Comparison of ENCODE assay signal across 3 cellular contexts in the genomic region with DNA sequence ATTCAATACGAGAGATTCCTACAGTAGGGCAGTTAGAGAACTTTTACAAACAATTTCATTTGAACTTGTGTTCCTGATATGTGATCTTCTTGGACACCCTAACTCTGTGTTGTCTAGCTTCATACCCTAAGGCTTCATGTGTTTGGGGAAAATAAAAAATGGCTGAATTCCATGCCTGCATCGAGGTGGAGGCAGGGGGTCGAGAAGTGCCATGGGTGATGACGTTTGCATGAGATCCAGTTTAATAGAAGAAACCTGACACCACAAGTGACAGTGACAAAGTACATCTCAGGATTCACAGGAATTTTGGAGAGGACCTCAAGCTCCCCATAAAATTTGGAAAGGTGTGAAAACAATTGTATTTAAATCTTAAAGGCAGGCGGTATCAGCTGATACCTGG.
TF ChIP-seq lines count a peak whose summit lies in the region.

No MANE protein-coding gene starts in this region.

TF ChIP-seq in HepG2, 621 proteins besides CTCF, POLR2A, EP300 and RAD21:
- TF ChIP-seq ZNF788 (CRISPR knock-in tag; IDR thresholded peaks at IDR 0.05; ENCODE audit: borderline replicate concordance): no peak
- TF ChIP-seq ZNF333 (CRISPR knock-in tag; IDR thresholded peaks at IDR 0.05; ENCODE audit: borderline replicate concordance): no peak
- peak; percentile 18; the same call in 1 of the 2 replicates for TF ChIP-seq CREB1 (IDR thresholded peaks at IDR 0.05)
- TF ChIP-seq CREB1 (CRISPR knock-in tag; IDR thresholded peaks at IDR 0.05): no peak

TF ChIP-seq in HEK293T, 16 proteins besides CTCF, POLR2A, EP300 and RAD21:
- TF ChIP-seq L3MBTL2 (conservative IDR thresholded peaks at IDR 0.05) (peak; percentile 95), HDGF (IDR thresholded peaks at IDR 0.05; ENCODE audit: borderline replicate concordance) (no peak), FOXM1 (IDR thresholded peaks at IDR 0.05; ENCODE audit: borderline replicate concordance) (no peak)
- TF ChIP-seq, protein P1, sequence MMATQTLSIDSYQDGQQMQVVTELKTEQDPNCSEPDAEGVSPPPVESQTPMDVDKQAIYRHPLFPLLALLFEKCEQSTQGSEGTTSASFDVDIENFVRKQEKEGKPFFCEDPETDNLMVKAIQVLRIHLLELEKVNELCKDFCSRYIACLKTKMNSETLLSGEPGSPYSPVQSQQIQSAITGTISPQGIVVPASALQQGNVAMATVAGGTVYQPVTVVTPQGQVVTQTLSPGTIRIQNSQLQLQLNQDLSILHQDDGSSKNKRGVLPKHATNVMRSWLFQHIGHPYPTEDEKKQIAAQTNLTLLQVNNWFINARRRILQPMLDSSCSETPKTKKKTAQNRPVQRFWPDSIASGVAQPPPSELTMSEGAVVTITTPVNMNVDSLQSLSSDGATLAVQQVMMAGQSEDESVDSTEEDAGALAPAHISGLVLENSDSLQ (IDR thresholded peaks at IDR 0.05): peak; percentile 95

TF ChIP-seq in SK-N-SH, 30 proteins besides CTCF, POLR2A, EP300 and RAD21:
- TF ChIP-seq SMC3 (IDR thresholded peaks at IDR 0.05; ENCODE audit: low read depth, low read length) (no peak), GABPA (IDR thresholded peaks at IDR 0.05; ENCODE audit: low read depth) (no peak), NFIC (IDR thresholded peaks at IDR 0.05; ENCODE audit: borderline replicate concordance) (no peak), FOXJ3 (CRISPR knock-in tag; IDR thresholded peaks at IDR 0.05) (no peak), FOSL2 (IDR thresholded peaks at IDR 0.05; ENCODE audit: borderline replicate concordance, low read depth) (no peak), TEAD4 (IDR thresholded peaks at IDR 0.05; ENCODE audit: borderline replicate concordance, insufficient read depth) (no peak), YY1 (IDR thresholded peaks at IDR 0.05; ENCODE audit: low read depth) (no peak)
- TF ChIP-seq, protein P2, sequence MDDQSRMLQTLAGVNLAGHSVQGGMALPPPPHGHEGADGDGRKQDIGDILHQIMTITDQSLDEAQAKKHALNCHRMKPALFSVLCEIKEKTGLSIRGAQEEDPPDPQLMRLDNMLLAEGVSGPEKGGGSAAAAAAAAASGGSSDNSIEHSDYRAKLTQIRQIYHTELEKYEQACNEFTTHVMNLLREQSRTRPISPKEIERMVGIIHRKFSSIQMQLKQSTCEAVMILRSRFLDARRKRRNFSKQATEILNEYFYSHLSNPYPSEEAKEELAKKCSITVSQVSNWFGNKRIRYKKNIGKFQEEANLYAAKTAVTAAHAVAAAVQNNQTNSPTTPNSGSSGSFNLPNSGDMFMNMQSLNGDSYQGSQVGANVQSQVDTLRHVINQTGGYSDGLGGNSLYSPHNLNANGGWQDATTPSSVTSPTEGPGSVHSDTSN (IDR thresholded peaks at IDR 0.05): no peak
- TF ChIP-seq, protein P3, sequence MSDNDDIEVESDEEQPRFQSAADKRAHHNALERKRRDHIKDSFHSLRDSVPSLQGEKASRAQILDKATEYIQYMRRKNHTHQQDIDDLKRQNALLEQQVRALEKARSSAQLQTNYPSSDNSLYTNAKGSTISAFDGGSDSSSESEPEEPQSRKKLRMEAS (IDR thresholded peaks at IDR 0.05; ENCODE audit: low read depth): no peak
- TF ChIP-seq, protein P4, sequence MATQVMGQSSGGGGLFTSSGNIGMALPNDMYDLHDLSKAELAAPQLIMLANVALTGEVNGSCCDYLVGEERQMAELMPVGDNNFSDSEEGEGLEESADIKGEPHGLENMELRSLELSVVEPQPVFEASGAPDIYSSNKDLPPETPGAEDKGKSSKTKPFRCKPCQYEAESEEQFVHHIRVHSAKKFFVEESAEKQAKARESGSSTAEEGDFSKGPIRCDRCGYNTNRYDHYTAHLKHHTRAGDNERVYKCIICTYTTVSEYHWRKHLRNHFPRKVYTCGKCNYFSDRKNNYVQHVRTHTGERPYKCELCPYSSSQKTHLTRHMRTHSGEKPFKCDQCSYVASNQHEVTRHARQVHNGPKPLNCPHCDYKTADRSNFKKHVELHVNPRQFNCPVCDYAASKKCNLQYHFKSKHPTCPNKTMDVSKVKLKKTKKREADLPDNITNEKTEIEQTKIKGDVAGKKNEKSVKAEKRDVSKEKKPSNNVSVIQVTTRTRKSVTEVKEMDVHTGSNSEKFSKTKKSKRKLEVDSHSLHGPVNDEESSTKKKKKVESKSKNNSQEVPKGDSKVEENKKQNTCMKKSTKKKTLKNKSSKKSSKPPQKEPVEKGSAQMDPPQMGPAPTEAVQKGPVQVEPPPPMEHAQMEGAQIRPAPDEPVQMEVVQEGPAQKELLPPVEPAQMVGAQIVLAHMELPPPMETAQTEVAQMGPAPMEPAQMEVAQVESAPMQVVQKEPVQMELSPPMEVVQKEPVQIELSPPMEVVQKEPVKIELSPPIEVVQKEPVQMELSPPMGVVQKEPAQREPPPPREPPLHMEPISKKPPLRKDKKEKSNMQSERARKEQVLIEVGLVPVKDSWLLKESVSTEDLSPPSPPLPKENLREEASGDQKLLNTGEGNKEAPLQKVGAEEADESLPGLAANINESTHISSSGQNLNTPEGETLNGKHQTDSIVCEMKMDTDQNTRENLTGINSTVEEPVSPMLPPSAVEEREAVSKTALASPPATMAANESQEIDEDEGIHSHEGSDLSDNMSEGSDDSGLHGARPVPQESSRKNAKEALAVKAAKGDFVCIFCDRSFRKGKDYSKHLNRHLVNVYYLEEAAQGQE (IDR thresholded peaks at IDR 0.05; ENCODE audit: low read depth, low read length): no peak
